In the genomic region with DNA sequence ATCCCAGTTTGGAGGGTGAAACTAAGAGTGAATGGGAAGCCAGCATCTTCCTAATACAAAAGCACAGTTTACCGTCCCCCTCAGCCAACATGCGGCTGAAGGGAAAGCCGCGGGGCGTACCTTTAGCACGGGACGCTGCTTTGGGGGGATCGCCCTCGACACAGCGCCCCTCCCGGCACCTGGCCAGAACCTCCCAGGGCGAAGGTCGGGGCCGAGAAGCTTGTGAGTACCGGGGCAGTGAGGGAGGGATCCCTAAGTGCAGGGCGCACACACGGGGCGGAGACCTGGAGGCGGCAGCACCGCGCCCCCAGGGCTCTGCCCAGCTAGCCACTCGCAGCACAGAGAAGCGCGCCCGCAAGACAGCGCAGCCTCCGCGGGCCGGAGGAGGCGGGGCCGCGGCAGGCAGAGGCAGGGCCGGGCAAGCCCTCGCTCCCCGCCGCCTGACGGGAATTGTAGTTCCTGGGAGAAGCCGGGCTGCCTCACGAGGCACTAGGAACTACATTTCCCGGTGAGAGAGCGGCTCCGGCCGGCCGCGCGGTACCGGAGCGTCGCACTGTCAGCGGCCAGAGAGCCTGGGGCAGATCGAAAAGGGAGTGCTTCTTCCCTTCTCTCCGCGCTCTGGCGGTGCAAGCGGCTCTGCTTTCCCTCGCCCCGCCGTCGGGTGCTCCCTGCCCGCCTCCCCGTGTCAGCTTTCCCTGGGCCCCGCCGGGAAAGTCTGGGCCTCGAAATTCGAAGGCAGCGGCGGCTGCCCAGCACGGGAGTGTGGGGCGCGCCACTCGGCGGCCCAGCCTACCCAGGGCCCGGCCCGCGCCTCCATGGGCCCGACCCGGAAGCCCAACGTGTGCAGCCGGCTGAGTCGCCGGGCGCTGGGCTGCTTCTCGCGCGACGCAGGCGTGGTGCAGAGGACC, we compare ENCODE assay signal across 1 cellular context.
A peak's percentile ranks its signal among the peaks of the same experiment; 100 is the strongest.
TF ChIP-seq lines count a peak whose summit lies in the region.

A gene with protein sequence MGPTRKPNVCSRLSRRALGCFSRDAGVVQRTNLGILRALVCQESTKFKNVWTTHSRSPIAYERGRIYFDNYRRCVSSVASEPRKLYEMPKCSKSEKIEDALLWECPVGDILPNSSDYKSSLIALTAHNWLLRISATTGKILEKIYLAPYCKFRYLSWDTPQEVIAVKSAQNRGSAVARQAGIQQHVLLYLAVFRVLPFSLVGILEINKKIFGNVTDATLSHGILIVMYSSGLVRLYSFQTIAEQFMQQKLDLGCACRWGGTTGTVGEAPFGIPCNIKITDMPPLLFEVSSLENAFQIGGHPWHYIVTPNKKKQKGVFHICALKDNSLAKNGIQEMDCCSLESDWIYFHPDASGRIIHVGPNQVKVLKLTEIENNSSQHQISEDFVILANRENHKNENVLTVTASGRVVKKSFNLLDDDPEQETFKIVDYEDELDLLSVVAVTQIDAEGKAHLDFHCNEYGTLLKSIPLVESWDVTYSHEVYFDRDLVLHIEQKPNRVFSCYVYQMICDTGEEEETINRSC (plus strand): TSS at position 464 of the 908 bp plus-strand sequence. CDS start 352 bp downstream, at position 816.
A gene with protein sequence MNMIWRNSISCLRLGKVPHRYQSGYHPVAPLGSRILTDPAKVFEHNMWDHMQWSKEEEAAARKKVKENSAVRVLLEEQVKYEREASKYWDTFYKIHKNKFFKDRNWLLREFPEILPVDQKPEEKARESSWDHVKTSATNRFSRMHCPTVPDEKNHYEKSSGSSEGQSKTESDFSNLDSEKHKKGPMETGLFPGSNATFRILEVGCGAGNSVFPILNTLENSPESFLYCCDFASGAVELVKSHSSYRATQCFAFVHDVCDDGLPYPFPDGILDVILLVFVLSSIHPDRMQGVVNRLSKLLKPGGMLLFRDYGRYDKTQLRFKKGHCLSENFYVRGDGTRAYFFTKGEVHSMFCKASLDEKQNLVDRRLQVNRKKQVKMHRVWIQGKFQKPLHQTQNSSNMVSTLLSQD (minus strand): TSS at position 228 of the 908 bp plus-strand sequence. CDS start 41,805 bp downstream, outside the sequence.

TF ChIP-seq in HEK293, 187 proteins besides CTCF, POLR2A, EP300 and RAD21 (continued from another document and continues in another):
- TF ChIP-seq, protein P1, sequence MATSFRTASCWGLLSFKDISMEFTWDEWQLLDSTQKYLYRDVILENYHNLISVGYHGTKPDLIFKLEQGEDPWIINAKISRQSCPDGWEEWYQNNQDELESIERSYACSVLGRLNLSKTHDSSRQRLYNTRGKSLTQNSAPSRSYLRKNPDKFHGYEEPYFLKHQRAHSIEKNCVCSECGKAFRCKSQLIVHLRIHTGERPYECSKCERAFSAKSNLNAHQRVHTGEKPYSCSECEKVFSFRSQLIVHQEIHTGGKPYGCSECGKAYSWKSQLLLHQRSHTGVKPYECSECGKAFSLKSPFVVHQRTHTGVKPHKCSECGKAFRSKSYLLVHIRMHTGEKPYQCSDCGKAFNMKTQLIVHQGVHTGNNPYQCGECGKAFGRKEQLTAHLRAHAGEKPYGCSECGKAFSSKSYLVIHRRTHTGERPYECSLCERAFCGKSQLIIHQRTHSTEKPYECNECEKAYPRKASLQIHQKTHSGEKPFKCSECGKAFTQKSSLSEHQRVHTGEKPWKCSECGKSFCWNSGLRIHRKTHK (tag by site-specific recombination; IDR thresholded peaks at IDR 0.05) = no peak
- 0 out of 2 replicates have a peak, but pooled peaks have one; percentile 20 for TF ChIP-seq ZNF121 (tag by site-specific recombination; IDR thresholded peaks at IDR 0.05)
- peak; percentile 54; the same call in 1 of the 2 replicates for TF ChIP-seq SP7 (tag by site-specific recombination; IDR thresholded peaks at IDR 0.05)
- no peak for TF ChIP-seq ZNF768 (tag by site-specific recombination; IDR thresholded peaks at IDR 0.05)
- 0 out of 2 replicates have a peak, but pooled peaks have one; percentile 18 for TF ChIP-seq YY2 (tag by site-specific recombination; IDR thresholded peaks at IDR 0.05)
- no peak for TF ChIP-seq OSR2 (tag by site-specific recombination; IDR thresholded peaks at IDR 0.05)
- TF ChIP-seq OVOL3 (tag by site-specific recombination; IDR thresholded peaks at IDR 0.05) = 0 out of 2 replicates have a peak, but pooled peaks have one; percentile 38
- TF ChIP-seq ZNF114 (tag by site-specific recombination; IDR thresholded peaks at IDR 0.05) = no peak
- peak; percentile 90 for TF ChIP-seq ZBTB17 (tag by site-specific recombination; IDR thresholded peaks at IDR 0.05)
- TF ChIP-seq ZNF24 (tag by site-specific recombination; IDR thresholded peaks at IDR 0.05) = peak; percentile 24; the same call in 1 of the 2 replicates
- TF ChIP-seq, protein P2, sequence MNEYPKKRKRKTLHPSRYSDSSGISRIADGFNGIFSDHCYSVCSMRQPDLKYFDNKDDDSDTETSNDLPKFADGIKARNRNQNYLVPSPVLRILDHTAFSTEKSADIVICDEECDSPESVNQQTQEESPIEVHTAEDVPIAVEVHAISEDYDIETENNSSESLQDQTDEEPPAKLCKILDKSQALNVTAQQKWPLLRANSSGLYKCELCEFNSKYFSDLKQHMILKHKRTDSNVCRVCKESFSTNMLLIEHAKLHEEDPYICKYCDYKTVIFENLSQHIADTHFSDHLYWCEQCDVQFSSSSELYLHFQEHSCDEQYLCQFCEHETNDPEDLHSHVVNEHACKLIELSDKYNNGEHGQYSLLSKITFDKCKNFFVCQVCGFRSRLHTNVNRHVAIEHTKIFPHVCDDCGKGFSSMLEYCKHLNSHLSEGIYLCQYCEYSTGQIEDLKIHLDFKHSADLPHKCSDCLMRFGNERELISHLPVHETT (tag by site-specific recombination; IDR thresholded peaks at IDR 0.05) = no peak; the same call in 1 of the 2 replicates
- TF ChIP-seq, protein P3, sequence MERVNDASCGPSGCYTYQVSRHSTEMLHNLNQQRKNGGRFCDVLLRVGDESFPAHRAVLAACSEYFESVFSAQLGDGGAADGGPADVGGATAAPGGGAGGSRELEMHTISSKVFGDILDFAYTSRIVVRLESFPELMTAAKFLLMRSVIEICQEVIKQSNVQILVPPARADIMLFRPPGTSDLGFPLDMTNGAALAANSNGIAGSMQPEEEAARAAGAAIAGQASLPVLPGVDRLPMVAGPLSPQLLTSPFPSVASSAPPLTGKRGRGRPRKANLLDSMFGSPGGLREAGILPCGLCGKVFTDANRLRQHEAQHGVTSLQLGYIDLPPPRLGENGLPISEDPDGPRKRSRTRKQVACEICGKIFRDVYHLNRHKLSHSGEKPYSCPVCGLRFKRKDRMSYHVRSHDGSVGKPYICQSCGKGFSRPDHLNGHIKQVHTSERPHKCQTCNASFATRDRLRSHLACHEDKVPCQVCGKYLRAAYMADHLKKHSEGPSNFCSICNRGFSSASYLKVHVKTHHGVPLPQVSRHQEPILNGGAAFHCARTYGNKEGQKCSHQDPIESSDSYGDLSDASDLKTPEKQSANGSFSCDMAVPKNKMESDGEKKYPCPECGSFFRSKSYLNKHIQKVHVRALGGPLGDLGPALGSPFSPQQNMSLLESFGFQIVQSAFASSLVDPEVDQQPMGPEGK (tag by site-specific recombination; IDR thresholded peaks at IDR 0.05) = peak; percentile 86; the same call in 1 of the 2 replicates
- no peak for TF ChIP-seq ZNF416 (tag by site-specific recombination; IDR thresholded peaks at IDR 0.05)
- no peak for TF ChIP-seq ZSCAN23 (tag by site-specific recombination; IDR thresholded peaks at IDR 0.05)
- no peak for TF ChIP-seq MYNN (tag by site-specific recombination; IDR thresholded peaks at IDR 0.05; ENCODE audit: borderline replicate concordance)
- TF ChIP-seq TCF7L2 (IDR thresholded peaks at IDR 0.05; ENCODE audit: borderline replicate concordance, low read depth, low read length) = no peak
- TF ChIP-seq ZFP3 (tag by site-specific recombination; IDR thresholded peaks at IDR 0.05; ENCODE audit: low read depth) = no peak
- no peak for TF ChIP-seq ZNF354C (tag by site-specific recombination; IDR thresholded peaks at IDR 0.05; ENCODE audit: borderline replicate concordance, low read depth)
- peak; percentile 32; the same call in 1 of the 2 replicates for TF ChIP-seq REPIN1 (tag by site-specific recombination; IDR thresholded peaks at IDR 0.05; ENCODE audit: low read depth)
- no peak for TF ChIP-seq ZNF19 (tag by site-specific recombination; IDR thresholded peaks at IDR 0.05; ENCODE audit: low read depth)
- peak; percentile 67 for TF ChIP-seq KLF9 (tag by site-specific recombination; IDR thresholded peaks at IDR 0.05; ENCODE audit: low read depth)
- TF ChIP-seq ZNF48 (tag by site-specific recombination; IDR thresholded peaks at IDR 0.05) = no peak
- no peak for TF ChIP-seq ZNF341 (tag by site-specific recombination; IDR thresholded peaks at IDR 0.05; ENCODE audit: low read depth)
- no peak for TF ChIP-seq ZNF626 (tag by site-specific recombination; IDR thresholded peaks at IDR 0.05)
- no peak for TF ChIP-seq SETDB1 (IDR thresholded peaks at IDR 0.05; ENCODE audit: insufficient read length, low read length)
- TF ChIP-seq, protein P4, sequence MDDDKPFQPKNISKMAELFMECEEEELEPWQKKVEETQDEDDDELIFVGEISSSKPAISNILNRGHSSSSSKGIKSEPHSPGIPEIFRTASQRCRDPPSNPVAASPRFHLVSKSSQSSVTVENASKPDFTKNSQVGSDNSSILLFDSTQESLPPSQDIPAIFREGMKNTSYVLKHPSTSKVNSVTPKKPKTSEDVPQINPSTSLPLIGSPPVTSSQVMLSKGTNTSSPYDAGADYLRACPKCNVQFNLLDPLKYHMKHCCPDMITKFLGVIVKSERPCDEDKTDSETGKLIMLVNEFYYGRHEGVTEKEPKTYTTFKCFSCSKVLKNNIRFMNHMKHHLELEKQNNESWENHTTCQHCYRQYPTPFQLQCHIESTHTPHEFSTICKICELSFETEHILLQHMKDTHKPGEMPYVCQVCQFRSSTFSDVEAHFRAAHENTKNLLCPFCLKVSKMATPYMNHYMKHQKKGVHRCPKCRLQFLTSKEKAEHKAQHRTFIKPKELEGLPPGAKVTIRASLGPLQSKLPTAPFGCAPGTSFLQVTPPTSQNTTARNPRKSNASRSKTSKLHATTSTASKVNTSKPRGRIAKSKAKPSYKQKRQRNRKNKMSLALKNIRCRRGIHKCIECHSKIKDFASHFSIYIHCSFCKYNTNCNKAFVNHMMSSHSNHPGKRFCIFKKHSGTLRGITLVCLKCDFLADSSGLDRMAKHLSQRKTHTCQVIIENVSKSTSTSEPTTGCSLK (tag by site-specific recombination; IDR thresholded peaks at IDR 0.05) = no peak
- no peak for TF ChIP-seq ZNF214 (tag by site-specific recombination; IDR thresholded peaks at IDR 0.05; ENCODE audit: borderline replicate concordance)
- TF ChIP-seq ZEB2 (tag by site-specific recombination; IDR thresholded peaks at IDR 0.05) = peak; percentile 69; the same call in 1 of the 2 replicates
- no peak for TF ChIP-seq ZNF530 (tag by site-specific recombination; IDR thresholded peaks at IDR 0.05; ENCODE audit: low read depth)
- TF ChIP-seq, protein P5, sequence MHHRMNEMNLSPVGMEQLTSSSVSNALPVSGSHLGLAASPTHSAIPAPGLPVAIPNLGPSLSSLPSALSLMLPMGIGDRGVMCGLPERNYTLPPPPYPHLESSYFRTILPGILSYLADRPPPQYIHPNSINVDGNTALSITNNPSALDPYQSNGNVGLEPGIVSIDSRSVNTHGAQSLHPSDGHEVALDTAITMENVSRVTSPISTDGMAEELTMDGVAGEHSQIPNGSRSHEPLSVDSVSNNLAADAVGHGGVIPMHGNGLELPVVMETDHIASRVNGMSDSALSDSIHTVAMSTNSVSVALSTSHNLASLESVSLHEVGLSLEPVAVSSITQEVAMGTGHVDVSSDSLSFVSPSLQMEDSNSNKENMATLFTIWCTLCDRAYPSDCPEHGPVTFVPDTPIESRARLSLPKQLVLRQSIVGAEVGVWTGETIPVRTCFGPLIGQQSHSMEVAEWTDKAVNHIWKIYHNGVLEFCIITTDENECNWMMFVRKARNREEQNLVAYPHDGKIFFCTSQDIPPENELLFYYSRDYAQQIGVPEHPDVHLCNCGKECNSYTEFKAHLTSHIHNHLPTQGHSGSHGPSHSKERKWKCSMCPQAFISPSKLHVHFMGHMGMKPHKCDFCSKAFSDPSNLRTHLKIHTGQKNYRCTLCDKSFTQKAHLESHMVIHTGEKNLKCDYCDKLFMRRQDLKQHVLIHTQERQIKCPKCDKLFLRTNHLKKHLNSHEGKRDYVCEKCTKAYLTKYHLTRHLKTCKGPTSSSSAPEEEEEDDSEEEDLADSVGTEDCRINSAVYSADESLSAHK (tag by site-specific recombination; IDR thresholded peaks at IDR 0.05) = no peak
- peak; percentile 77 for TF ChIP-seq ZFHX2 (tag by site-specific recombination; conservative IDR thresholded peaks at IDR 0.05)
- TF ChIP-seq ZNF549 (tag by site-specific recombination; IDR thresholded peaks at IDR 0.05) = no peak
- TF ChIP-seq IKZF3 (tag by site-specific recombination; IDR thresholded peaks at IDR 0.05) = no peak
- no peak for TF ChIP-seq ZNF623 (tag by site-specific recombination; IDR thresholded peaks at IDR 0.05)
- no peak for TF ChIP-seq GLI2 (tag by site-specific recombination; IDR thresholded peaks at IDR 0.05; ENCODE audit: borderline replicate concordance, low read depth)
- no peak for TF ChIP-seq SCRT2 (tag by site-specific recombination; IDR thresholded peaks at IDR 0.05)
- TF ChIP-seq, protein P6, sequence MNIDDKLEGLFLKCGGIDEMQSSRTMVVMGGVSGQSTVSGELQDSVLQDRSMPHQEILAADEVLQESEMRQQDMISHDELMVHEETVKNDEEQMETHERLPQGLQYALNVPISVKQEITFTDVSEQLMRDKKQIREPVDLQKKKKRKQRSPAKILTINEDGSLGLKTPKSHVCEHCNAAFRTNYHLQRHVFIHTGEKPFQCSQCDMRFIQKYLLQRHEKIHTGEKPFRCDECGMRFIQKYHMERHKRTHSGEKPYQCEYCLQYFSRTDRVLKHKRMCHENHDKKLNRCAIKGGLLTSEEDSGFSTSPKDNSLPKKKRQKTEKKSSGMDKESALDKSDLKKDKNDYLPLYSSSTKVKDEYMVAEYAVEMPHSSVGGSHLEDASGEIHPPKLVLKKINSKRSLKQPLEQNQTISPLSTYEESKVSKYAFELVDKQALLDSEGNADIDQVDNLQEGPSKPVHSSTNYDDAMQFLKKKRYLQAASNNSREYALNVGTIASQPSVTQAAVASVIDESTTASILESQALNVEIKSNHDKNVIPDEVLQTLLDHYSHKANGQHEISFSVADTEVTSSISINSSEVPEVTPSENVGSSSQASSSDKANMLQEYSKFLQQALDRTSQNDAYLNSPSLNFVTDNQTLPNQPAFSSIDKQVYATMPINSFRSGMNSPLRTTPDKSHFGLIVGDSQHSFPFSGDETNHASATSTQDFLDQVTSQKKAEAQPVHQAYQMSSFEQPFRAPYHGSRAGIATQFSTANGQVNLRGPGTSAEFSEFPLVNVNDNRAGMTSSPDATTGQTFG (tag by site-specific recombination; IDR thresholded peaks at IDR 0.05; ENCODE audit: borderline replicate concordance) = no peak
- no peak for TF ChIP-seq ZNF157 (tag by site-specific recombination; IDR thresholded peaks at IDR 0.05)
- TF ChIP-seq ZBTB1 (tag by site-specific recombination; IDR thresholded peaks at IDR 0.05) = no peak
- TF ChIP-seq PRDM1 (tag by site-specific recombination; IDR thresholded peaks at IDR 0.05) = peak; percentile 64
- no peak for TF ChIP-seq ZNF23 (tag by site-specific recombination; IDR thresholded peaks at IDR 0.05; ENCODE audit: borderline replicate concordance)
- TF ChIP-seq ZNF324 (tag by site-specific recombination; IDR thresholded peaks at IDR 0.05) = 0 out of 2 replicates have a peak, but pooled peaks have one; percentile 43
